Comparison of ENCODE assay signal across 8 cellular contexts in the genomic region with DNA sequence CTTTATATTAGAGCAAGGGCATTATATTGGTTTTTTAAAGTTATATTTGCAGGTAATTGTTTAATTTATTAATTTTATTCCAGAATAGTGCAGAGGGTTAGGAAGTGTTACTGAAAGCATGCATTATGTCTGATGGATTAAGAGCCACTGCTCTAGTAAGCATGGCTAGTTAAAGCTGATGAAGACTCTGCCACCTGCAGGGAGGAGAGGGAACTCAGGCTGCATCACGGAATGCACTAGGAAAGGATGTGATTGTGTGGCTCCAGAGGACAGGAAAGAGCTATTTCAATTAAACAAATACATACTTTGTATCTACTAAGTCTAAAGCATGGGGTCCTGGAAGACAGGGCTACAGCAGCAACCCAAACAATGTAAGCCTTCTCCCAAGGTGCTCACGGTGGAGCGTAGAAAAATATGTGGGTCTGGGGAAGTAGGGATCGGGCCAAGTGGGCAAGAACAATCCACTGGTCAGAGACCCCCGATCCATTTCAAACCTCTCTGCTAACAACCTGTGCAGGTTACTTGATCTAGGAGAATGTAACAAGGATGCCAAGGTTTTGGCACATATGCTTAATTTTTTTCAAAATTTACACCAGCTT. TPM values are rescaled to one million over a fixed set of nuclear protein-coding genes. Genes with fewer than 3 reads are reported as not detected.
A peak's percentile ranks its signal among the peaks of the same experiment; 100 is the strongest.
DNase-seq lines count a peak whose midpoint lies in the region; ATAC-seq and TF ChIP-seq lines count a peak whose summit lies in the region.

No MANE protein-coding gene starts in this region.

- no peak overlapping the region for H3K27ac ChIP-seq in GM23248

- ATAC-seq in GM21576 (IDR thresholded peaks at IDR 0.05; ENCODE audit: unreplicated experiment): no peak

- no peaks in the 10 kb centered on the region for H3K36me3 ChIP-seq in BE2C
- H3K36me3 ChIP-seq in GM23248 (ENCODE audit: low read depth): no peaks in the 10 kb centered on the region
- H3K36me3 ChIP-seq in NT2/D1 (ENCODE audit: insufficient read depth, insufficient read length, low read length): no peaks in the 10 kb centered on the region

- H3K9me3 ChIP-seq in BE2C: no peaks in the 10 kb centered on the region
- H3K9me3 ChIP-seq in GM23248 (ENCODE audit: low read depth): no peaks in the 10 kb centered on the region
- peaks cover 10% of the 10 kb centered on the region for H3K9me3 ChIP-seq in NT2/D1 (ENCODE audit: insufficient read depth, low read length)

- H3K9me2 ChIP-seq in GM23248 (ENCODE audit: insufficient read depth): no peaks in the 10 kb centered on the region

- TF ChIP-seq CTCF in BE2C (IDR thresholded peaks at IDR 0.05; ENCODE audit: low read depth, low read length) (peak; percentile 69), epithelial cell of esophagus (IDR thresholded peaks at IDR 0.05; ENCODE audit: insufficient read depth, low read depth, low read length, missing control alignments) (peak; percentile 97), neural crest cell (conservative IDR thresholded peaks at IDR 0.05) (peak; percentile 76)

- H3K27me3 ChIP-seq in BE2C (no peaks in the 10 kb centered on the region), GM23248 (replicated peaks; ENCODE audit: insufficient read depth) (peaks cover 13% of the 10 kb centered on the region), NT2/D1 (ENCODE audit: insufficient read depth, insufficient read length) (no peaks in the 10 kb centered on the region)

- H4K20me1 ChIP-seq in GM23248 (ENCODE audit: insufficient read depth): no peaks in the 10 kb centered on the region

- H3K27me3 Mint-ChIP-seq in neural crest cell (ENCODE audit: low read depth): no peaks in the 10 kb centered on the region
- H3K27me3 Mint-ChIP-seq in activated naive CD8-positive, alpha-beta T cell treated with anti-CD3 and anti-CD28 coated beads for 36 hours: peaks cover 10% of the 10 kb centered on the region

- peaks cover 4% of the 10 kb centered on the region for H3K4me1 Mint-ChIP-seq in neural crest cell
- H3K4me1 Mint-ChIP-seq in activated naive CD8-positive, alpha-beta T cell treated with anti-CD3 and anti-CD28 coated beads for 36 hours: no peaks in the 10 kb centered on the region

- in situ Hi-C loops in GM23248 (cut with MboI): no loop called here

- WGBS in GM23248 (ENCODE audit: low coverage in 1 of 2, low lambda C conversion rate in 2 of 2, missing lambda C conversion rate in 2 of 2), 2 experiments: 54 to 60% methylated on average over 5 of the region's 5 CpGs

- no peak overlapping the region for H3K9ac ChIP-seq in GM23248
- H3K9ac ChIP-seq in NT2/D1 (ENCODE audit: insufficient read length, low read depth): no peak overlapping the region

- H3K4me2 ChIP-seq in GM23248 (ENCODE audit: unreplicated experiment): no peak overlapping the region

- no peaks in the 10 kb centered on the region for H3K79me2 ChIP-seq in GM23248 (ENCODE audit: insufficient read depth)

- H3K4me3 ChIP-seq in BE2C (ENCODE audit: low read depth, low read length) (no peak overlapping the region), GM23248 (no peak overlapping the region), NT2/D1 (ENCODE audit: insufficient read length, low read depth) (no peak overlapping the region), epithelial cell of esophagus (ENCODE audit: low read length) (no peak overlapping the region)

- H3K4me1 ChIP-seq in BE2C (no peaks in the 10 kb centered on the region), GM23248 (ENCODE audit: insufficient read depth) (no peaks in the 10 kb centered on the region), NT2/D1 (ENCODE audit: insufficient read depth, insufficient read length) (no peaks in the 10 kb centered on the region)

- no peaks in the 10 kb centered on the region for H3F3A ChIP-seq in GM23248 (ENCODE audit: insufficient read depth)

- H3K4me3 Mint-ChIP-seq in neural crest cell: no peak overlapping the region
- H3K4me3 Mint-ChIP-seq in activated naive CD8-positive, alpha-beta T cell treated with anti-CD3 and anti-CD28 coated beads for 36 hours: no peak overlapping the region

- peaks cover 8% of the 10 kb centered on the region for H3K36me3 Mint-ChIP-seq in neural crest cell (ENCODE audit: low read depth)
- no peaks in the 10 kb centered on the region for H3K36me3 Mint-ChIP-seq in activated naive CD8-positive, alpha-beta T cell treated with anti-CD3 and anti-CD28 coated beads for 36 hours

- no peak overlapping the region for H2AFZ ChIP-seq in GM23248

- peaks cover 12% of the 10 kb centered on the region for H3K9me3 Mint-ChIP-seq in neural crest cell
- H3K9me3 Mint-ChIP-seq in activated naive CD8-positive, alpha-beta T cell treated with anti-CD3 and anti-CD28 coated beads for 36 hours: peaks cover 4% of the 10 kb centered on the region

- H3K27ac Mint-ChIP-seq in neural crest cell (ENCODE audit: unreplicated experiment): no peak overlapping the region
- H3K27ac Mint-ChIP-seq in activated naive CD8-positive, alpha-beta T cell treated with anti-CD3 and anti-CD28 coated beads for 36 hours: no peak overlapping the region

- DNase-seq in BE2C: peak; percentile 21
- peak; percentile 70 for DNase-seq in GM23248
- DNase-seq in NT2/D1 (ENCODE audit: low read depth, low spot score): peak; percentile 13
- DNase-seq in epithelial cell of esophagus (ENCODE audit: low read depth): peak; percentile 72
- DNase-seq in neural crest cell (ENCODE audit: low read depth, low spot score): peak; percentile 26
- no peak for DNase-seq in activated naive CD8-positive, alpha-beta T cell treated with anti-CD3 and anti-CD28 coated beads for 36 hours
- DNase-seq in GM19238 (ENCODE audit: insufficient read length, low spot score): no peak

RNA-seq across cellular contexts. Expression of a gene that starts 15.3 kb away (rescaled TPM):
- not detected for polyA plus RNA-seq in BE2C (2012; ENCODE audit: insufficient read depth, insufficient read length, low read depth)
- total RNA-seq in GM23248 (2014; rRNA removed; shearing (Covaris generic)): not detected in 2 replicates
- polyA plus RNA-seq in GM23248 (2016; fragmentation: Nextera tagmentation; extraction: Ambion mirVana): not detected in 2 replicates
- not detected in 2 replicates for total RNA-seq in neural crest cell
- total RNA-seq in activated naive CD8-positive, alpha-beta T cell treated with anti-CD3 and anti-CD28 coated beads for 36 hours: not detected

RNA-seq across cellular contexts. Expression of a gene that starts 48.3 kb away (rescaled TPM):
- not detected for polyA plus RNA-seq in BE2C (2012; ENCODE audit: insufficient read depth, insufficient read length, low read depth)
- not detected in 2 replicates for total RNA-seq in GM23248 (2014; rRNA removed; shearing (Covaris generic))
- polyA plus RNA-seq in GM23248 (2016; fragmentation: Nextera tagmentation; extraction: Ambion mirVana): 0.21 and 0.37 TPM in 2 replicates
- total RNA-seq in neural crest cell: 0.72 and 1.0 TPM in 2 replicates
- not detected for total RNA-seq in activated naive CD8-positive, alpha-beta T cell treated with anti-CD3 and anti-CD28 coated beads for 36 hours

RNA-seq across cellular contexts. Expression of a gene that starts 52.9 kb away (rescaled TPM):
- 0.45 TPM for polyA plus RNA-seq in BE2C (2012; ENCODE audit: insufficient read depth, insufficient read length, low read depth)
- 0.76 and 7.0 TPM in 2 replicates for total RNA-seq in GM23248 (2014; rRNA removed; shearing (Covaris generic))
- 7.4 and 7.7 TPM in 2 replicates for polyA plus RNA-seq in GM23248 (2016; fragmentation: Nextera tagmentation; extraction: Ambion mirVana)
- 14.0 and 15.6 TPM in 2 replicates for total RNA-seq in neural crest cell
- 1 to 10 TPM; 2.2 to 2.5 TPM for total RNA-seq in activated naive CD8-positive, alpha-beta T cell treated with anti-CD3 and anti-CD28 coated beads for 36 hours

Comparison
In these comparisons a context has a peak if more than half of its experiments do, and no peak if none do; other contexts are left out.
1. DNase-seq: peak in BE2C (single experiment), GM23248 (single experiment), NT2/D1 (single experiment), epithelial cell of esophagus (single experiment) and neural crest cell (single experiment); none in activated naive CD8-positive, alpha-beta T cell treated with anti-CD3 and anti-CD28 coated beads for 36 hours (single experiment) and GM19238 (single experiment).
2. Peak in every context shown above with its lines, with median percentiles within 50 percentile points of each other: CTCF ChIP-seq.